Comparison of ENCODE assay signal across 9 cellular contexts in genomic region chr17:42760652-42761581, GRCh38. TPM values are rescaled to one million over a fixed set of nuclear protein-coding genes. Genes with fewer than 3 reads are reported as not detected.
A peak's percentile ranks its signal among the peaks of the same experiment; 100 is the strongest.
DNase-seq lines count a peak whose midpoint lies in the region; ATAC-seq and TF ChIP-seq lines count a peak whose summit lies in the region.
"Had no signal": no experiment of that assay in that cellular context is flagged by ENCODE, and none has a peak within 500 bp of the region (broad histone marks: within the 10 kb centered on the region; RNA-seq: fewer than 3 reads in every experiment).

RAMP2 (plus strand) TSS chr17:42761227; CDS start chr17:42761262, 35 bp downstream.

- WGBS in mammary epithelial cell (ENCODE audit: low coverage, missing lambda C conversion rate): 0% methylated on average over 1 of the region's 92 CpGs

- H3K79me2 ChIP-seq in mammary epithelial cell (ENCODE audit: insufficient read depth, low read length): no peaks in the 10 kb centered on the region

- CTCF ChIA-PET in CD8-positive, alpha-beta memory T cell (lab: Charles Lee): interaction anchor here (1.0 to 3.4 kb wide), 7 partner anchors 12 to 183 kb away, joined by 3 to 22 read pairs (median 4); partner anchors contain the start of genes PSMC3IP and VPS25
- CTCF ChIA-PET in mammary epithelial cell (lab: Charles Lee; ENCODE audit: low non-redundant PET): no interaction called here

- no peaks in the 10 kb centered on the region for H4K20me1 ChIP-seq in mammary epithelial cell (ENCODE audit: insufficient read depth, low read length)

- no peak for TF ChIP-seq CTCF in mammary epithelial cell (conservative IDR thresholded peaks at IDR 0.05 in 1 of 2, IDR thresholded peaks at IDR 0.05 in 1 of 2; ENCODE audit: extremely low read depth in 1 of 2, insufficient read depth in 1 of 2, low read depth in 1 of 2, low read length in 2 of 2)

- peaks cover 35 to 77% of the 10 kb centered on the region in 2 donors for H3K27me3 Mint-ChIP-seq in CD8-positive, alpha-beta memory T cell
- H3K27me3 Mint-ChIP-seq in stimulated activated naive CD8-positive, alpha-beta T cell treated with anti-CD3 and anti-CD28 coated beads, Interleukin-15, amount 100 ng/mL, for 72 hours: peaks cover 81% of the 10 kb centered on the region

- in situ Hi-C loops in mammary epithelial cell (cut with MboI; ENCODE audit: low sequenced_read_pairs in 2 of 2): no loop called here

- POLR2A ChIA-PET in CD8-positive, alpha-beta memory T cell (lab: Charles Lee): no interaction called here

- H3K4me1 ChIP-seq in CD8-positive, alpha-beta memory T cell (ENCODE audit: insufficient read depth, low read length): peaks cover 6% of the 10 kb centered on the region
- peaks cover 10% of the 10 kb centered on the region for H3K4me1 ChIP-seq in mammary epithelial cell (ENCODE audit: insufficient read depth, low read length)

- H3K9me3 Mint-ChIP-seq in CD8-positive, alpha-beta memory T cell: peaks cover 0 to 4% (median 0%) of the 10 kb centered on the region in 5 donors
- no peaks in the 10 kb centered on the region for H3K9me3 Mint-ChIP-seq in stimulated activated naive CD8-positive, alpha-beta T cell treated with anti-CD3 and anti-CD28 coated beads, Interleukin-15, amount 100 ng/mL, for 72 hours

- H3K36me3 ChIP-seq in CD8-positive, alpha-beta memory T cell (ENCODE audit: insufficient read depth, low read length): no peaks in the 10 kb centered on the region
- no peaks in the 10 kb centered on the region for H3K36me3 ChIP-seq in mammary epithelial cell (ENCODE audit: insufficient read depth, low read length)

- H3K4me1 Mint-ChIP-seq in CD8-positive, alpha-beta memory T cell: peaks cover 0 to 15% (median 2%) of the 10 kb centered on the region in 3 donors
- peaks cover 23% of the 10 kb centered on the region for H3K4me1 Mint-ChIP-seq in stimulated activated naive CD8-positive, alpha-beta T cell treated with anti-CD3 and anti-CD28 coated beads, Interleukin-15, amount 100 ng/mL, for 72 hours

- H3K27ac Mint-ChIP-seq in CD8-positive, alpha-beta memory T cell: no peak within 1 kb of the TSS
- H3K27ac Mint-ChIP-seq in stimulated activated naive CD8-positive, alpha-beta T cell treated with anti-CD3 and anti-CD28 coated beads, Interleukin-15, amount 100 ng/mL, for 72 hours: peak within 1 kb of the TSS in 1 of 2 donors; percentile 22

- ATAC-seq in stimulated activated naive CD8-positive, alpha-beta T cell treated with anti-CD3 and anti-CD28 coated beads, Interleukin-15, amount 100 ng/mL, for 72 hours: peak; percentile 52
- no peak for ATAC-seq in GM21786 (IDR thresholded peaks at IDR 0.05; ENCODE audit: unreplicated experiment)
- ATAC-seq in HG03095 (IDR thresholded peaks at IDR 0.05; ENCODE audit: unreplicated experiment): no peak
- ATAC-seq: K562 had no signal

- no peaks in the 10 kb centered on the region for H3K9me3 ChIP-seq in CD8-positive, alpha-beta memory T cell (ENCODE audit: low read length)
- no peaks in the 10 kb centered on the region for H3K9me3 ChIP-seq in mammary epithelial cell (replicated peaks; ENCODE audit: insufficient read depth, low read length)

- H3K4me3 ChIP-seq in CD8-positive, alpha-beta memory T cell (ENCODE audit: low read length): no peak within 1 kb of the TSS
- H3K4me3 ChIP-seq in Jurkat, Clone E6-1 (ENCODE audit: low read length): peak within 1 kb of the TSS; percentile 11; the same call in 1 of the 2 replicates
- peak within 1 kb of the TSS; percentile 25 to 33 (median 31) for H3K4me3 ChIP-seq in mammary epithelial cell (replicated peaks in 1 of 3; ENCODE audit: insufficient read depth in 1 of 3, low read depth in 2 of 3, low read length in 3 of 3)
- H3K4me3 ChIP-seq: K562 had no signal

- H3K4me3 Mint-ChIP-seq in CD8-positive, alpha-beta memory T cell: peak within 1 kb of the TSS; percentile 32 to 60 (median 38)
- H3K4me3 Mint-ChIP-seq in stimulated activated naive CD8-positive, alpha-beta T cell treated with anti-CD3 and anti-CD28 coated beads, Interleukin-15, amount 100 ng/mL, for 72 hours: peak within 1 kb of the TSS; percentile 48 to 67

- BruUV-seq in mammary epithelial cell (replicated peaks; lab: Mats Ljungman, UMichigan): no TSS peak

- no peak within 1 kb of the TSS for H3K9ac ChIP-seq in mammary epithelial cell (ENCODE audit: insufficient read depth, low read length)

- H3K36me3 Mint-ChIP-seq in CD8-positive, alpha-beta memory T cell: peaks cover 0 to 4% (median 3%) of the 10 kb centered on the region in 3 donors

- DNase-seq in CD8-positive, alpha-beta memory T cell: peak in 1 of 5 donors; percentile 24
- no peak for DNase-seq in Jurkat, Clone E6-1 (ENCODE audit: low read depth, low spot score)
- no peak for DNase-seq in mammary epithelial cell
- DNase-seq in stimulated activated naive CD8-positive, alpha-beta T cell treated with anti-CD3 and anti-CD28 coated beads, Interleukin-15, amount 100 ng/mL, for 72 hours: no peak
- no peak for DNase-seq in SKM-1 treated with dmso at 0.1 percent for 144 hours (lab: John Stamatoyannopoulos, UW; ENCODE audit: unreplicated experiment)

- peak within 1 kb of the TSS; percentile 74 for H2AFZ ChIP-seq in mammary epithelial cell (ENCODE audit: low read depth, low read length)

- intact Hi-C loops in mammary epithelial cell (cut with micrococcal nuclease): no loop called here

- peak within 1 kb of the TSS; percentile 89 for H3K4me2 ChIP-seq in mammary epithelial cell (ENCODE audit: insufficient read depth, low read depth, low read length)

- H3K27ac ChIP-seq in CD8-positive, alpha-beta memory T cell (ENCODE audit: low read depth, low read length): no peak within 1 kb of the TSS
- H3K27ac ChIP-seq in mammary epithelial cell (ENCODE audit: insufficient read depth, low read depth, low read length): no peak within 1 kb of the TSS
- peak within 1 kb of the TSS; percentile 35 for H3K27ac ChIP-seq in layer of hippocampus (ENCODE audit: low read depth, low read length)

- dilution Hi-C loops in mammary epithelial cell (cut with HindIII; ENCODE audit: low sequenced_read_pairs): no loop called here

- H3K27me3 ChIP-seq in CD8-positive, alpha-beta memory T cell (ENCODE audit: insufficient read depth, low read length, poor library complexity, severe bottlenecking): peaks cover 38% of the 10 kb centered on the region
- H3K27me3 ChIP-seq in mammary epithelial cell (ENCODE audit: insufficient read depth, low read length) (peaks cover 17% of the 10 kb centered on the region), layer of hippocampus (ENCODE audit: control insufficient read depth, insufficient read depth, low read length) (no peaks in the 10 kb centered on the region)

RNA-seq across cellular contexts. Expression of gene RAMP2, which starts in this region (rescaled TPM):
- total RNA-seq in CD8-positive, alpha-beta memory T cell: not detected
- polyA plus RNA-seq in CD8-positive, alpha-beta memory T cell: not detected
- 10.6 TPM for polyA plus RNA-seq in Jurkat, Clone E6-1 (2012; ENCODE audit: insufficient read depth, insufficient read length)
- total RNA-seq in mammary epithelial cell: not detected
- polyA plus RNA-seq in mammary epithelial cell: 0.08 TPM
- not detected for polyA minus RNA-seq in mammary epithelial cell
- total RNA-seq: K562 had no signal
- polyA plus RNA-seq: K562 had no signal
